ENCODE assay signal across 22 cellular contexts in genomic region chr4:139129206-139129605, GRCh38. TPM values are rescaled to one million over a fixed set of nuclear protein-coding genes. Genes with fewer than 3 reads are reported as not detected.
A peak's percentile ranks its signal among the peaks of the same experiment; 100 is the strongest.
DNase-seq lines count a peak whose midpoint lies in the region; ATAC-seq and TF ChIP-seq lines count a peak whose summit lies in the region.
"Had no signal": no experiment of that assay in that cellular context is flagged by ENCODE, and none has a peak within 500 bp of the region (broad histone marks: within the 10 kb centered on the region; RNA-seq: fewer than 3 reads in every experiment).

No MANE protein-coding gene starts in this region.

- no peaks in the 10 kb centered on the region for H3K4me1 Mint-ChIP-seq in stimulated activated effector memory CD8-positive, alpha-beta T cell treated with anti-CD3 and anti-CD28 coated beads, Interleukin-12 subunit alpha, Interleukin-12 subunit beta, amount 100 ng/mL, for 72 hours
- no peaks in the 10 kb centered on the region for H3K4me1 Mint-ChIP-seq in activated CD8-positive, alpha-beta T cell treated with anti-CD3 and anti-CD28 coated beads for 36 hours (ENCODE audit: low read depth)
- H3K4me1 Mint-ChIP-seq: CD8-positive, alpha-beta memory T cell had no signal

- POLR2A ChIA-PET in activated CD8-positive, alpha-beta T cell treated with anti-CD3 and anti-CD28 coated beads for 36 hours (lab: Charles Lee), result interaction anchor here (0.7 kb wide), 1 partner anchor 18 kb away, joined by 3 read pairs; no protein-coding TSS in a partner anchor

- no peaks in the 10 kb centered on the region for H3K9me3 Mint-ChIP-seq in stimulated activated effector memory CD8-positive, alpha-beta T cell treated with anti-CD3 and anti-CD28 coated beads, Interleukin-12 subunit alpha, Interleukin-12 subunit beta, amount 100 ng/mL, for 72 hours
- no peaks in the 10 kb centered on the region for H3K9me3 Mint-ChIP-seq in activated CD8-positive, alpha-beta T cell treated with anti-CD3 and anti-CD28 coated beads for 36 hours
- H3K9me3 Mint-ChIP-seq: CD8-positive, alpha-beta memory T cell had no signal

- no peak overlapping the region for H3K4me3 Mint-ChIP-seq in stimulated activated effector memory CD8-positive, alpha-beta T cell treated with anti-CD3 and anti-CD28 coated beads, Interleukin-12 subunit alpha, Interleukin-12 subunit beta, amount 100 ng/mL, for 72 hours
- H3K4me3 Mint-ChIP-seq in activated CD8-positive, alpha-beta T cell treated with anti-CD3 and anti-CD28 coated beads for 36 hours, result no peak overlapping the region
- H3K4me3 Mint-ChIP-seq: CD8-positive, alpha-beta memory T cell had no signal

- H3K4me3 ChIP-seq in choroid plexus epithelial cell (ENCODE audit: low read depth, low read length), result no peak overlapping the region
- H3K4me3 ChIP-seq: A549; BLaER1 treated with 17β-estradiol and CSF1 and Interleukin-3, amounts not matched to agents 10 nM and 100 nM; HAP-1; SK-N-MC had no signal

- H3K27me3 Mint-ChIP-seq in activated CD8-positive, alpha-beta T cell treated with anti-CD3 and anti-CD28 coated beads for 36 hours, result no peaks in the 10 kb centered on the region

- peak; percentile 51 for ATAC-seq in stimulated activated effector memory CD8-positive, alpha-beta T cell treated with anti-CD3 and anti-CD28 coated beads, Interleukin-12 subunit alpha, Interleukin-12 subunit beta, amount 100 ng/mL, for 72 hours
- ATAC-seq in activated CD8-positive, alpha-beta T cell treated with anti-CD3 and anti-CD28 coated beads for 36 hours, result no peak
- ATAC-seq: A549 had no signal

- no peaks in the 10 kb centered on the region for H3K36me3 Mint-ChIP-seq in stimulated activated effector memory CD8-positive, alpha-beta T cell treated with anti-CD3 and anti-CD28 coated beads, Interleukin-12 subunit alpha, Interleukin-12 subunit beta, amount 100 ng/mL, for 72 hours
- H3K36me3 Mint-ChIP-seq in activated CD8-positive, alpha-beta T cell treated with anti-CD3 and anti-CD28 coated beads for 36 hours (ENCODE audit: low read depth), result no peaks in the 10 kb centered on the region

- H3K27ac Mint-ChIP-seq in stimulated activated effector memory CD8-positive, alpha-beta T cell treated with anti-CD3 and anti-CD28 coated beads, Interleukin-12 subunit alpha, Interleukin-12 subunit beta, amount 100 ng/mL, for 72 hours, result no peak overlapping the region
- H3K27ac Mint-ChIP-seq in activated CD8-positive, alpha-beta T cell treated with anti-CD3 and anti-CD28 coated beads for 36 hours, result no peak overlapping the region

- intact Hi-C loops in activated CD8-positive, alpha-beta T cell treated with anti-CD3 and anti-CD28 coated beads for 36 hours (cut with micrococcal nuclease), result no loop called here

- CTCF ChIA-PET in activated CD8-positive, alpha-beta T cell treated with anti-CD3 and anti-CD28 coated beads for 36 hours (lab: Charles Lee), result no interaction called here

- DNase-seq in EL (peak; percentile 2), HT1080 (ENCODE audit: low read depth) (peak; percentile 32), choroid plexus epithelial cell (ENCODE audit: low read depth) (peak; percentile 4), COLO829 (ENCODE audit: low spot score) (no peak), amygdala (lab: John Stamatoyannopoulos, UW) (no peak)
- no peak for DNase-seq in stimulated activated effector memory CD8-positive, alpha-beta T cell treated with anti-CD3 and anti-CD28 coated beads, Interleukin-12 subunit alpha, Interleukin-12 subunit beta, amount 100 ng/mL, for 72 hours (ENCODE audit: low spot score in 2 of 2)
- no peak for DNase-seq in activated CD8-positive, alpha-beta T cell treated with anti-CD3 and anti-CD28 coated beads for 36 hours
- DNase-seq: CD8-positive, alpha-beta memory T cell; DMS79; Kasumi-1; MM.1S; NCI-H1092; NCI-H146; NCI-H2081; NCI-H2171 treated with DMSO at 0.1 percent for 48 hours; NCI-H446; NK-92 treated with Interleukin-12 subunit alpha and Interleukin-12 subunit beta, amount 100 ng/mL, for 24 hours; Right ventricle myocardium superior had no signal

- TF ChIP-seq CTCF in choroid plexus epithelial cell (conservative IDR thresholded peaks at IDR 0.05; ENCODE audit: low read depth, low read length), result no peak
- no peak for TF ChIP-seq CTCF in activated CD8-positive, alpha-beta T cell treated with anti-CD3 and anti-CD28 coated beads for 36 hours (IDR thresholded peaks at IDR 0.05)

RNA-seq across cellular contexts. Expression of gene ELF2, which starts 47.8 kb away (rescaled TPM):
- total RNA-seq in HT1080 (2014; rRNA removed; shearing (Covaris generic)), result 20.1 and 26.3 TPM in 2 replicates
- polyA plus RNA-seq in HT1080 (2015; cell fraction: cytosol; rRNA removed), result 18.2 and 21.5 TPM in 2 replicates
- polyA plus RNA-seq in HT1080 (2015; cell fraction: nucleus; rRNA removed), result 22.4 and 31.5 TPM in 2 replicates
- total RNA-seq in activated CD8-positive, alpha-beta T cell treated with anti-CD3 and anti-CD28 coated beads for 36 hours, result 10 to 100 TPM; 20.1 to 20.4 TPM

Comparison
In these comparisons a context has a peak if more than half of its experiments do, and no peak if none do; other contexts are left out.
1. DNase-seq: peak in EL (single experiment), HT1080 (single experiment) and choroid plexus epithelial cell (single experiment); none in stimulated activated effector memory CD8-positive, alpha-beta T cell treated with anti-CD3 and anti-CD28 coated beads, Interleukin-12 subunit alpha, Interleukin-12 subunit beta, amount 100 ng/mL, for 72 hours (0 of 2), activated CD8-positive, alpha-beta T cell treated with anti-CD3 and anti-CD28 coated beads for 36 hours (single experiment), COLO829 (single experiment) and amygdala (0 of 56).